ENCODE assay signal across 8 cellular contexts in the genomic region with DNA sequence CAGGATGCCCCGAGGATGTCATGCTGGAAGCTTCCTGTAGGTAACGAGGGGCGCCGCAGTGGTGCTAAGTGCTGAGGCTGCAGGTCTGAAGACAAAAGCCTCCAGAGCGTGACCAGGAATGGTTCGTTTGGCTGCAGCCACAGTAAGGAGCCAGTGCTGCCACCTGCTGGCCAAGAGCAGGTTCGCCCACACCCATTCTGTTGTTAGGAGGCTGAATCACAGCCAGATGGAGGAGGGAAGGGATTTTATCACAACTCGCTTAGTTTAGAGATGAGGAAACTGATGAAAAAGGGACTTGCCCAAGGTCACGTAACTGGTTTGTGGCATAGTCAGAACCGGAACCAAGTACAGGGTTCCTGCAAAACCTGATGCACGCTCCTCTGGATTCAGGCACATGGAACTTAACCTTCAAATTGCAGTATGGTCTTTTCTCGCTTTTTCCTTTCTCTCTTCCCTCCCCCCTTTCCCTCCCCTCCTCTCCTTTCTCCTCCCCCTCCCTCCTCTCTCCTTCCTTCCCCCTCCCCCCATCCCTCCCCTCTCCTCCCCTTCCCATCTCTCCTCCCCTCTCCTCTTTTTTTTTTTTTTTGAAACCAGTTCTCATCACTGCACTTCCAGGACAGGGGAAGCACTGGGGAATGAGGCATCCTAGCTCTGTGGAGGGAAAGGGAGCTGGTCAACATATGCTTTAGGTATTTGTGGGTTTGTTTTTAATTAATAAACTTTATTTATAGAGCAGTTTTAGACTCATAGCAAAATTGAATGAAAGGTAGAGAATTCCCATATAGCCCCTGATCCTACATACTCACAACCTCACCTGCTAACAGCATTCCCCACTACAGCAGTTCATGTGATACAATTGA.
DNase-seq lines count a peak whose midpoint lies in the region; ATAC-seq, FAIRE-seq and TF ChIP-seq lines count a peak whose summit lies in the region.

No MANE protein-coding gene starts in this region.

- H3K4me1 Mint-ChIP-seq in activated naive CD4-positive, alpha-beta T cell treated with anti-CD3 and anti-CD28 coated beads for 36 hours (ENCODE audit: low read depth) = peaks cover 24% of the 10 kb centered on the region
- peaks cover 2% of the 10 kb centered on the region for H3K4me1 Mint-ChIP-seq in glutamatergic neuron (ENCODE audit: low read depth, unreplicated experiment)

- no peak overlapping the region for H3K4me2 ChIP-seq in SK-N-SH

- H3K27ac Mint-ChIP-seq in activated naive CD4-positive, alpha-beta T cell treated with anti-CD3 and anti-CD28 coated beads for 36 hours = peak overlapping the region; percentile 80
- peak overlapping the region; percentile 70 for H3K27ac Mint-ChIP-seq in glutamatergic neuron (ENCODE audit: unreplicated experiment)

- H3K9me3 ChIP-seq in SK-N-SH = no peaks in the 10 kb centered on the region

- H3K36me3 ChIP-seq in SK-N-SH (replicated peaks in 1 of 2; ENCODE audit: control insufficient read depth in 1 of 2, insufficient read depth in 2 of 2, low read length in 1 of 2) = no peaks in the 10 kb centered on the region

- peaks cover 2% of the 10 kb centered on the region for H3K9me3 Mint-ChIP-seq in activated naive CD4-positive, alpha-beta T cell treated with anti-CD3 and anti-CD28 coated beads for 36 hours
- H3K9me3 Mint-ChIP-seq in glutamatergic neuron (ENCODE audit: unreplicated experiment) = peaks cover 13% of the 10 kb centered on the region

- H3K27me3 Mint-ChIP-seq in activated naive CD4-positive, alpha-beta T cell treated with anti-CD3 and anti-CD28 coated beads for 36 hours (ENCODE audit: low read depth) = no peaks in the 10 kb centered on the region
- H3K27me3 Mint-ChIP-seq in glutamatergic neuron (ENCODE audit: unreplicated experiment) = no peaks in the 10 kb centered on the region

- intact Hi-C loops in activated naive CD4-positive, alpha-beta T cell treated with anti-CD3 and anti-CD28 coated beads for 36 hours (cut with micrococcal nuclease) = loop anchor here (1.0 to 10.0 kb wide), 15 partner anchors 9 to 929 kb away; a partner anchor contains a TSS
- intact Hi-C loops in posterior cingulate gyrus (cut with DNase I) = loop anchor here (1.0 kb wide), 1 partner anchor 82 kb away; a partner anchor contains a TSS

- peaks cover 13% of the 10 kb centered on the region for H3F3A ChIP-seq in SK-N-SH (replicated peaks; ENCODE audit: insufficient read depth)

- no peaks in the 10 kb centered on the region for H3K36me3 Mint-ChIP-seq in activated naive CD4-positive, alpha-beta T cell treated with anti-CD3 and anti-CD28 coated beads for 36 hours (ENCODE audit: low read depth)
- peaks cover 18% of the 10 kb centered on the region for H3K36me3 Mint-ChIP-seq in glutamatergic neuron (ENCODE audit: unreplicated experiment)

- DNase-seq in NCI-H1105 (lab: John Stamatoyannopoulos, UW) = peak; percentile 36
- DNase-seq in SK-N-SH = peak; percentile 84
- DNase-seq in activated naive CD4-positive, alpha-beta T cell treated with anti-CD3 and anti-CD28 coated beads for 36 hours = peak; percentile 98
- DNase-seq in glutamatergic neuron = peak; percentile 95
- DNase-seq in posterior cingulate gyrus = peak; percentile 66 to 97 (median 88)
- peak; percentile 83 for DNase-seq in urothelium cell line (ENCODE audit: low spot score)

- TF ChIP-seq EP300 in SK-N-SH (IDR thresholded peaks at IDR 0.05; ENCODE audit: borderline replicate concordance in 1 of 2, low read depth in 1 of 2, low read length in 1 of 2) = no peak

- peak overlapping the region in 1 of 2 experiments; percentile 8; a peak in 1 of 4 replicates for H3K27ac ChIP-seq in SK-N-SH (ENCODE audit: low read depth in 2 of 2, low read length in 1 of 2)

- peak overlapping the region; percentile 50 for H3K4me3 Mint-ChIP-seq in activated naive CD4-positive, alpha-beta T cell treated with anti-CD3 and anti-CD28 coated beads for 36 hours
- H3K4me3 Mint-ChIP-seq in glutamatergic neuron (ENCODE audit: unreplicated experiment) = no peak overlapping the region

- peak; percentile 87 for ATAC-seq in HG02763 (IDR thresholded peaks at IDR 0.05; ENCODE audit: unreplicated experiment)

- POLR2A ChIA-PET in SK-N-SH (lab: Yijun Ruan, JAX) = no interaction called here

- CTCF ChIA-PET in SK-N-SH (lab: Yijun Ruan, JAX) = interaction anchor here (0.6 to 1.5 kb wide), 16 partner anchors 10 to 279 kb away, joined by 3 to 8 read pairs (median 3); no protein-coding TSS in a partner anchor
- CTCF ChIA-PET in activated naive CD4-positive, alpha-beta T cell treated with anti-CD3 and anti-CD28 coated beads for 36 hours (lab: Charles Lee) = interaction anchor here (0.6 to 2.7 kb wide), 6 partner anchors 42 to 279 kb away, joined by 3 to 12 read pairs (median 4); a partner anchor contains a TSS

- peak; percentile 94 for TF ChIP-seq CTCF in GM12875 (IDR thresholded peaks at IDR 0.05; ENCODE audit: borderline replicate concordance, insufficient read depth, low read depth, low read length)
- peak; percentile 96 for TF ChIP-seq CTCF in SK-N-SH (IDR thresholded peaks at IDR 0.05)
- peak; percentile 96 for TF ChIP-seq CTCF in glutamatergic neuron (IDR thresholded peaks at IDR 0.05; ENCODE audit: partially characterized antibody, unreplicated experiment)

- no peaks in the 10 kb centered on the region for H3K79me2 ChIP-seq in SK-N-SH (ENCODE audit: insufficient read depth)

- TF ChIP-seq RAD21 in SK-N-SH (IDR thresholded peaks at IDR 0.05; ENCODE audit: low read length) = peak; percentile 75

- FAIRE-seq in urothelium cell line (lab: Jason Lieb, UNC) = no peak

- H3K4me1 ChIP-seq in SK-N-SH (ENCODE audit: control insufficient read depth in 1 of 2, insufficient read depth in 2 of 2, low read depth in 1 of 2, low read length in 1 of 2) = peaks cover 0 to 12% of the 10 kb centered on the region in 2 experiments; a peak in 2 of 4 replicates

- no peaks in the 10 kb centered on the region for H3K9me2 ChIP-seq in SK-N-SH

- no peaks in the 10 kb centered on the region for H4K20me1 ChIP-seq in SK-N-SH (ENCODE audit: insufficient read depth)

- peak overlapping the region; percentile 43; the same call in 1 of the 2 replicates for H2AFZ ChIP-seq in SK-N-SH (ENCODE audit: low read depth)

- no peak overlapping the region for H3K9ac ChIP-seq in SK-N-SH

- 29% methylated on average over 12 of the region's 12 CpGs for WGBS in SK-N-SH (ENCODE audit: low lambda C conversion rate)

- H3K4me3 ChIP-seq in GM12875 (ENCODE audit: low read depth, low read length) (peak overlapping the region; percentile 11), SK-N-SH (ENCODE audit: low read depth in 2 of 2, low read length in 1 of 2) (peak overlapping the region in 1 of 2 experiments; percentile 23; a peak in 1 of 4 replicates)

- H3K27me3 ChIP-seq in SK-N-SH (ENCODE audit: insufficient read depth) = no peaks in the 10 kb centered on the region

TF ChIP-seq in SK-N-SH, 30 proteins besides CTCF, POLR2A, EP300 and RAD21 (continues in another document):
- TF ChIP-seq YY1 (IDR thresholded peaks at IDR 0.05; ENCODE audit: low read depth) (no peak), TCF12 (IDR thresholded peaks at IDR 0.05) (no peak), RCOR1 (IDR thresholded peaks at IDR 0.05; ENCODE audit: low read length) (peak; percentile 43; the same call in 1 of the 2 replicates), FOXM1 (IDR thresholded peaks at IDR 0.05; ENCODE audit: low read depth) (no peak), TAF1 (IDR thresholded peaks at IDR 0.05; ENCODE audit: borderline replicate concordance, low read depth, low read length) (no peak), GATA2 (CRISPR knock-in tag; IDR thresholded peaks at IDR 0.05) (no peak), RFX5 (IDR thresholded peaks at IDR 0.05; ENCODE audit: low read length) (no peak), TEAD4 (IDR thresholded peaks at IDR 0.05; ENCODE audit: borderline replicate concordance, insufficient read depth) (no peak), ELF1 (IDR thresholded peaks at IDR 0.05) (no peak), NRF1 (IDR thresholded peaks at IDR 0.05; ENCODE audit: low read depth, low read length) (no peak), POLR2AphosphoS5 (IDR thresholded peaks at IDR 0.05; ENCODE audit: low read depth, low read length) (no peak), FOXJ3 (CRISPR knock-in tag; IDR thresholded peaks at IDR 0.05) (no peak), MEF2A (IDR thresholded peaks at IDR 0.05; ENCODE audit: borderline replicate concordance, low read depth) (no peak), NFIC (IDR thresholded peaks at IDR 0.05; ENCODE audit: borderline replicate concordance) (no peak), SMC3 (IDR thresholded peaks at IDR 0.05; ENCODE audit: low read depth, low read length) (peak; percentile 85), GABPA (IDR thresholded peaks at IDR 0.05; ENCODE audit: low read depth) (no peak)
- TF ChIP-seq, protein P1, sequence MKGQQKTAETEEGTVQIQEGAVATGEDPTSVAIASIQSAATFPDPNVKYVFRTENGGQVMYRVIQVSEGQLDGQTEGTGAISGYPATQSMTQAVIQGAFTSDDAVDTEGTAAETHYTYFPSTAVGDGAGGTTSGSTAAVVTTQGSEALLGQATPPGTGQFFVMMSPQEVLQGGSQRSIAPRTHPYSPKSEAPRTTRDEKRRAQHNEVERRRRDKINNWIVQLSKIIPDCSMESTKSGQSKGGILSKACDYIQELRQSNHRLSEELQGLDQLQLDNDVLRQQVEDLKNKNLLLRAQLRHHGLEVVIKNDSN (IDR thresholded peaks at IDR 0.05; ENCODE audit: borderline replicate concordance, low read depth) = no peak
- TF ChIP-seq, protein P2, sequence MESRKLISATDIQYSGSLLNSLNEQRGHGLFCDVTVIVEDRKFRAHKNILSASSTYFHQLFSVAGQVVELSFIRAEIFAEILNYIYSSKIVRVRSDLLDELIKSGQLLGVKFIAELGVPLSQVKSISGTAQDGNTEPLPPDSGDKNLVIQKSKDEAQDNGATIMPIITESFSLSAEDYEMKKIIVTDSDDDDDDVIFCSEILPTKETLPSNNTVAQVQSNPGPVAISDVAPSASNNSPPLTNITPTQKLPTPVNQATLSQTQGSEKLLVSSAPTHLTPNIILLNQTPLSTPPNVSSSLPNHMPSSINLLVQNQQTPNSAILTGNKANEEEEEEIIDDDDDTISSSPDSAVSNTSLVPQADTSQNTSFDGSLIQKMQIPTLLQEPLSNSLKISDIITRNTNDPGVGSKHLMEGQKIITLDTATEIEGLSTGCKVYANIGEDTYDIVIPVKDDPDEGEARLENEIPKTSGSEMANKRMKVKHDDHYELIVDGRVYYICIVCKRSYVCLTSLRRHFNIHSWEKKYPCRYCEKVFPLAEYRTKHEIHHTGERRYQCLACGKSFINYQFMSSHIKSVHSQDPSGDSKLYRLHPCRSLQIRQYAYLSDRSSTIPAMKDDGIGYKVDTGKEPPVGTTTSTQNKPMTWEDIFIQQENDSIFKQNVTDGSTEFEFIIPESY (IDR thresholded peaks at IDR 0.05; ENCODE audit: borderline replicate concordance, low read depth) = no peak

Comparison
In these comparisons a context has a peak if more than half of its experiments do, and no peak if none do; other contexts are left out.
1. DNase-seq: peak in every context shown above with its lines; median percentile 98 in activated naive CD4-positive, alpha-beta T cell treated with anti-CD3 and anti-CD28 coated beads for 36 hours; 95 in glutamatergic neuron; 88 in posterior cingulate gyrus; 84 in SK-N-SH; 83 in urothelium cell line; 36 in NCI-H1105.